ENCODE assay signal across 10 cellular contexts in the genomic region with DNA sequence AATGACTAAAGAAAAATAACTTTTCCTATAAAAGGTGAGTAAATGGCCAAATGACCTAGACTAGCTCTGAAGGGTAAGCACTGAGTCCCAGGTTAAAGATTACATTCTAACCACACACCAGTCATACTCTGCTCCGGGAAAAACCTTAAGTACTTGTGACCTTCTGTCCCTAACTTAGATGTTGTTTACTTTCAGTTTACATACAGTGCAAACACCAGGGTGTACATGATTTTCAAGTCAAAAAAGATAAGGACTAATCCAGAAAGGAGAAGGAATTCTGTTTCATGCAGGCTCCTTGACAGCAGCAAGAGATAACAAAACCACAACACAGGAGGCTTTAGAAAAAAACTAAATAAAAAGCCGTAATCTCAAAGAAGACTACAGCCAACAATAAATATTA.
DNase-seq lines count a peak whose midpoint lies in the region; ATAC-seq and TF ChIP-seq lines count a peak whose summit lies in the region.
"Had no signal": no experiment of that assay in that cellular context is flagged by ENCODE, and none has a peak within 500 bp of the region (broad histone marks: within the 10 kb centered on the region; RNA-seq: fewer than 3 reads in every experiment).

No MANE protein-coding gene starts in this region.

- peak; percentile 18 for DNase-seq in kidney epithelial cell (ENCODE audit: low read depth)
- no peak for DNase-seq in NCI-H2171 (lab: John Stamatoyannopoulos, UW)
- no peak for DNase-seq in NCI-H748 treated with DMSO at 0.1 percent for 48 hours (lab: John Stamatoyannopoulos, UW)
- no peak for DNase-seq in caudate nucleus (lab: John Stamatoyannopoulos, UW)
- no peak for DNase-seq in EL
- DNase-seq: psoas muscle, upper lobe of left lung had no signal

- no peaks in the 10 kb centered on the region for H3K36me3 ChIP-seq in kidney epithelial cell (ENCODE audit: control insufficient read depth, insufficient read depth, low read length)
- H3K36me3 ChIP-seq: upper lobe of left lung had no signal

- no peak for TF ChIP-seq POLR2A in GM18505 (IDR thresholded peaks at IDR 0.05; ENCODE audit: borderline replicate concordance, extremely low read depth, insufficient read depth, insufficient read length)

- H3K27me3 ChIP-seq in kidney epithelial cell (ENCODE audit: control insufficient read depth, insufficient read depth, low read length): no peaks in the 10 kb centered on the region
- H3K27me3 ChIP-seq: upper lobe of left lung had no signal

- no peak overlapping the region for H3K4me3 ChIP-seq in kidney epithelial cell (ENCODE audit: low read depth, low read length)
- H3K4me3 ChIP-seq: psoas muscle, upper lobe of left lung had no signal

- TF ChIP-seq CTCF in kidney epithelial cell (IDR thresholded peaks at IDR 0.05; ENCODE audit: insufficient read depth, low read length, poor library complexity, severe bottlenecking): no peak

- ATAC-seq in GM18505 (IDR thresholded peaks at IDR 0.05; ENCODE audit: unreplicated experiment) (peak; percentile 89), GM21723 (IDR thresholded peaks at IDR 0.05; ENCODE audit: unreplicated experiment) (peak; percentile 67), HG03571 (IDR thresholded peaks at IDR 0.05; ENCODE audit: unreplicated experiment) (peak; percentile 78)

- H3K27ac ChIP-seq in caudate nucleus (ENCODE audit: low read depth, low read length): no peak overlapping the region
- H3K27ac ChIP-seq: psoas muscle, upper lobe of left lung had no signal
